In genomic region chr13:53398051-53398450, GRCh38 we compare ENCODE assay signal across 22 cellular contexts.
A peak's percentile ranks its signal among the peaks of the same experiment; 100 is the strongest.
DNase-seq lines count a peak whose midpoint lies in the region; FAIRE-seq and TF ChIP-seq lines count a peak whose summit lies in the region.
"Had no signal": no experiment of that assay in that cellular context is flagged by ENCODE, and none has a peak within 500 bp of the region (broad histone marks: within the 10 kb centered on the region; RNA-seq: fewer than 3 reads in every experiment).

No MANE protein-coding gene starts in this region.

- DNase-seq in D721Med (ENCODE audit: insufficient read length, low spot score): no peak
- peak; percentile 72 to 88 for DNase-seq in NCI-H524 (lab: John Stamatoyannopoulos, UW)
- peak; percentile 80 for DNase-seq in NCI-H82 treated with DMSO at 0.1 percent for 48 hours (lab: John Stamatoyannopoulos, UW; ENCODE audit: unreplicated experiment)
- DNase-seq in mesendoderm: peak; percentile 47
- no peak for DNase-seq in cerebellar cortex (ENCODE audit: low spot score)
- DNase-seq in uterus: no peak
- no peak for DNase-seq in coronary artery (ENCODE audit: low spot score)
- DNase-seq in tibial nerve (ENCODE audit: low spot score in 2 of 2): no peak
- DNase-seq: Caco-2; CD4-positive, CD25-positive, alpha-beta regulatory T cell; CD8-positive, alpha-beta T cell; DMS 273 treated with DMSO at 0.1 percent for 48 hours; DMS79; EL; GDM1; H7 had no signal

- no peaks in the 10 kb centered on the region for H3K79me1 ChIP-seq in mesendoderm (ENCODE audit: low read length)

- H3K27ac ChIP-seq in mesendoderm (ENCODE audit: low read depth, low read length): no peak overlapping the region
- no peak overlapping the region for H3K27ac ChIP-seq in uterus
- H3K27ac ChIP-seq in coronary artery: no peak overlapping the region
- H3K27ac ChIP-seq in tibial nerve: no peak overlapping the region
- H3K27ac ChIP-seq: 22Rv1, BLaER1, C4-2B had no signal

- H3K27me3 ChIP-seq in mesendoderm (ENCODE audit: insufficient read depth, low read length, poor library complexity) (no peaks in the 10 kb centered on the region), uterus (no peaks in the 10 kb centered on the region), tibial nerve (no peaks in the 10 kb centered on the region)
- H3K27me3 ChIP-seq: BLaER1 had no signal

- intact Hi-C loops in uterus (cut with DNase I; ENCODE audit: low total_unique reads): no loop called here

- TF ChIP-seq POLR2A in uterus (IDR thresholded peaks at IDR 0.05): no peak
- no peak for TF ChIP-seq POLR2A in tibial nerve (IDR thresholded peaks at IDR 0.05)

- H3K36me3 ChIP-seq in mesendoderm (ENCODE audit: control insufficient read depth, insufficient read depth, low read length) (no peaks in the 10 kb centered on the region), uterus (no peaks in the 10 kb centered on the region), tibial nerve (no peaks in the 10 kb centered on the region)
- H3K36me3 ChIP-seq: BLaER1 had no signal

- H3K18ac ChIP-seq in mesendoderm (ENCODE audit: low read length): no peak overlapping the region

- H2BK120ac ChIP-seq in mesendoderm (ENCODE audit: low read depth, low read length): no peak overlapping the region

- no peak overlapping the region for H3K4ac ChIP-seq in mesendoderm (ENCODE audit: low read depth, low read length)

- H2BK15ac ChIP-seq in mesendoderm (replicated peaks; ENCODE audit: low read depth): no peak overlapping the region

- H3K4me1 ChIP-seq in mesendoderm (ENCODE audit: control insufficient read depth, low read depth, low read length) (no peaks in the 10 kb centered on the region), uterus (no peaks in the 10 kb centered on the region), tibial nerve (no peaks in the 10 kb centered on the region)
- H3K4me1 ChIP-seq: BLaER1, Caco-2 had no signal

- no peak overlapping the region for H3K9ac ChIP-seq in mesendoderm (ENCODE audit: low read length)
- H3K9ac ChIP-seq: BLaER1 had no signal

- TF ChIP-seq CTCF in D721Med (IDR thresholded peaks at IDR 0.05; ENCODE audit: insufficient read depth, missing control alignments) (no peak), uterus (IDR thresholded peaks at IDR 0.05) (no peak), coronary artery (IDR thresholded peaks at IDR 0.05) (no peak), tibial nerve (IDR thresholded peaks at IDR 0.05) (no peak)

- no peak overlapping the region for H4K5ac ChIP-seq in mesendoderm (ENCODE audit: low read length)

- no peaks in the 10 kb centered on the region for H3K9me3 ChIP-seq in uterus
- no peaks in the 10 kb centered on the region for H3K9me3 ChIP-seq in tibial nerve
- H3K9me3 ChIP-seq: BLaER1, Caco-2 had no signal

- no peak overlapping the region for H3K4me2 ChIP-seq in mesendoderm (ENCODE audit: low read length)
- H3K4me2 ChIP-seq: BLaER1 had no signal

- H3K4me3 ChIP-seq in mesendoderm (ENCODE audit: low read length) (no peak overlapping the region), uterus (no peak overlapping the region), coronary artery (no peak overlapping the region), tibial nerve (no peak overlapping the region)
- H3K4me3 ChIP-seq: BLaER1, GM12878 had no signal

- whole genome bisulfite sequencing in mesendoderm (ENCODE audit: extremely low coverage, insufficient coverage, low lambda C conversion rate): no CpG with 5 or more reads among the region's 2 CpGs
- WGBS in tibial nerve, 2 donors: 63 to 91% methylated on average over 2 of the region's 2 CpGs

- H3K56ac ChIP-seq in mesendoderm (ENCODE audit: low read length): no peak overlapping the region

- no peak overlapping the region for H2BK5ac ChIP-seq in mesendoderm (ENCODE audit: low read length)

- peak; percentile 95 for FAIRE-seq in D721Med (lab: Jason Lieb, UNC)
- FAIRE-seq: A204.1, GM12878, H1 had no signal

- no peak overlapping the region for H3K23ac ChIP-seq in mesendoderm (ENCODE audit: low read length)

- H3K79me2 ChIP-seq in mesendoderm (ENCODE audit: control insufficient read depth, insufficient read depth, low read length): no peaks in the 10 kb centered on the region

- no peak for TF ChIP-seq EP300 in tibial nerve (IDR thresholded peaks at IDR 0.05)

- H4K8ac ChIP-seq in mesendoderm (ENCODE audit: low read depth, low read length): no peak overlapping the region

- no peak overlapping the region for H2AK5ac ChIP-seq in mesendoderm (ENCODE audit: low read length)

Comparison
In these comparisons a context has a peak if more than half of its experiments do, and no peak if none do; other contexts are left out.
1. DNase-seq: peak in NCI-H524 (2 of 2), NCI-H82 treated with DMSO at 0.1 percent for 48 hours (single experiment) and mesendoderm (single experiment); none in D721Med (single experiment), cerebellar cortex (single experiment), uterus (0 of 2), coronary artery (single experiment) and tibial nerve (0 of 2).